Comparison of ENCODE assay signal across 1 cellular context in the genomic region with DNA sequence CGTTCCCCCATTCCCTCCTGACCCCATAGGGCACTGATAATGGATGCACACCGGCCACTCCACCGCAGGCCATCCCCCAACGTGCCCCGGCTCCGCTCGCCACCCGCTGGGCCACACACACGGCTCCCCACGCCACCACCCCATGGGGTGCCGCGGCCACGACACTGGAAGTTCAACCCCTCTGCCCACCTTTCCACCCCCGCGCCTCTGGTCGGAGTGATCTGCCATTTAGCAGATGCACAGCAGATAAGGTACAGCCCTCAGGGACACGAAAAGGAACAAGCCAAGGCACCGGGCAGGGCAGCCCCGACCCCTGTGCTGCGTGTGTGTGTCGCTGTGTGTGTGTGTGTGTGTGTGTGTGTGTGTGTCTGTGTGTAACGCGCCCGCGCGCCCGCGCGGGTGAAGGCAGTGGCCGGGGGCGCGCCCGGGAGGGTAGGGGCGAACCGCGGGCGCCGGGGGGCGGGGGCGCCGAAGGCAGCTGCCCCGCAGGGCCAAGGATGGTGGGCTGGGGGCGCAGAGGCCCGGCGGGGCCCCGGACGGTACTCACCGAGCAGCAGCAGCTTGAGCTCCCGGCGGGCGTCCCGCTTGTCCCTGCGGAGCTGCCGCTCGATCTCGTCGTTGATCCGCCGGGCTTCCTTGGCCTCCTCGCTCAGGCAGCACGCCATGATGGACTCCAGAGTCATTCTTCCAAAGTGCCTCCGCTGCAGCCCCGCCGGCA.
TF ChIP-seq lines count a peak whose summit lies in the region.

No MANE protein-coding gene starts in this region.

TF ChIP-seq in K562, 482 proteins besides CTCF, POLR2A, EP300 and RAD21 (continued from another document and continues in another):
- TF ChIP-seq ZNF212 (CRISPR knock-in tag; IDR thresholded peaks at IDR 0.05) (no peak), ZNF778 (CRISPR knock-in tag; IDR thresholded peaks at IDR 0.05) (no peak), SMARCE1 (IDR thresholded peaks at IDR 0.05) (peak; percentile 44), MTA1 (IDR thresholded peaks at IDR 0.05; ENCODE audit: borderline replicate concordance) (no peak), SIN3A (IDR thresholded peaks at IDR 0.05; ENCODE audit: borderline replicate concordance in 2 of 2, control insufficient read depth in 1 of 2, low read depth in 2 of 2, low read length in 2 of 2) (peak in 1 of 2 experiments; percentile 55; a peak in 1 of 4 replicates), POLR3A (IDR thresholded peaks at IDR 0.05; ENCODE audit: borderline replicate concordance, extremely low read depth, insufficient read depth, insufficient read length) (no peak), ZNF263 (CRISPR knock-in tag; IDR thresholded peaks at IDR 0.05; ENCODE audit: borderline replicate concordance) (peak; percentile 68), NBN (IDR thresholded peaks at IDR 0.05; ENCODE audit: low read depth) (no peak), JUND (IDR thresholded peaks at IDR 0.05; ENCODE audit: borderline replicate concordance, low read depth, low read length) (no peak), JUND (tag; IDR thresholded peaks at IDR 0.05; ENCODE audit: borderline replicate concordance, low read depth, low read length) (no peak), SUPT5H (IDR thresholded peaks at IDR 0.05) (0 out of 2 replicates have a peak, but pooled peaks have one; percentile 35), GATA2 (CRISPR knock-in tag; IDR thresholded peaks at IDR 0.05) (peak; percentile 45; the same call in 1 of the 2 replicates), ZZZ3 (IDR thresholded peaks at IDR 0.05) (no peak), HLTF (IDR thresholded peaks at IDR 0.05) (0 out of 2 replicates have a peak, but pooled peaks have one; percentile 34), CREM (IDR thresholded peaks at IDR 0.05; ENCODE audit: low read depth) (no peak; the same call in 1 of the 2 replicates), ARID1B (IDR thresholded peaks at IDR 0.05) (peak; percentile 46; the same call in 1 of the 2 replicates), ZNF766 (CRISPR knock-in tag; conservative IDR thresholded peaks at IDR 0.05) (peak; percentile 51; the same call in 1 of the 2 replicates), NRF1 (conservative IDR thresholded peaks at IDR 0.05 in 1 of 2, IDR thresholded peaks at IDR 0.05 in 1 of 2) (peak in 1 of 2 experiments; percentile 22; a peak in 1 of 4 replicates), CTBP1 (IDR thresholded peaks at IDR 0.05; ENCODE audit: borderline replicate concordance) (0 out of 2 replicates have a peak, but pooled peaks have one; percentile 24), ARHGAP35 (IDR thresholded peaks at IDR 0.05; ENCODE audit: partially characterized antibody) (no peak), KAT2B (IDR thresholded peaks at IDR 0.05; ENCODE audit: low read depth, low read length) (no peak), KDM1A (IDR thresholded peaks at IDR 0.05) (peak in 1 of 2 experiments; percentile 11; a peak in 1 of 4 replicates), KDM5B (IDR thresholded peaks at IDR 0.05; ENCODE audit: insufficient replicate concordance, low read depth, low read length) (peak; percentile 49), DMBX1 (CRISPR knock-in tag; IDR thresholded peaks at IDR 0.05; ENCODE audit: borderline replicate concordance) (no peak), NFIC (IDR thresholded peaks at IDR 0.05) (0 out of 2 replicates have a peak, but pooled peaks have one; percentile 24), KLF10 (CRISPR knock-in tag; IDR thresholded peaks at IDR 0.05) (no peak), MYBL2 (IDR thresholded peaks at IDR 0.05; ENCODE audit: low read depth) (no peak), MYBL2 (CRISPR knock-in tag; IDR thresholded peaks at IDR 0.05; ENCODE audit: borderline replicate concordance) (no peak), TAF9B (IDR thresholded peaks at IDR 0.05; ENCODE audit: partially characterized antibody) (no peak), MEF2A (IDR thresholded peaks at IDR 0.05; ENCODE audit: control insufficient read depth, low read depth, low read length) (no peak)
- TF ChIP-seq, protein P1, sequence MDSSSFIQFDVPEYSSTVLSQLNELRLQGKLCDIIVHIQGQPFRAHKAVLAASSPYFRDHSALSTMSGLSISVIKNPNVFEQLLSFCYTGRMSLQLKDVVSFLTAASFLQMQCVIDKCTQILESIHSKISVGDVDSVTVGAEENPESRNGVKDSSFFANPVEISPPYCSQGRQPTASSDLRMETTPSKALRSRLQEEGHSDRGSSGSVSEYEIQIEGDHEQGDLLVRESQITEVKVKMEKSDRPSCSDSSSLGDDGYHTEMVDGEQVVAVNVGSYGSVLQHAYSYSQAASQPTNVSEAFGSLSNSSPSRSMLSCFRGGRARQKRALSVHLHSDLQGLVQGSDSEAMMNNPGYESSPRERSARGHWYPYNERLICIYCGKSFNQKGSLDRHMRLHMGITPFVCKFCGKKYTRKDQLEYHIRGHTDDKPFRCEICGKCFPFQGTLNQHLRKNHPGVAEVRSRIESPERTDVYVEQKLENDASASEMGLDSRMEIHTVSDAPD (CRISPR knock-in tag; IDR thresholded peaks at IDR 0.05): no peak
- TF ChIP-seq, protein P2, sequence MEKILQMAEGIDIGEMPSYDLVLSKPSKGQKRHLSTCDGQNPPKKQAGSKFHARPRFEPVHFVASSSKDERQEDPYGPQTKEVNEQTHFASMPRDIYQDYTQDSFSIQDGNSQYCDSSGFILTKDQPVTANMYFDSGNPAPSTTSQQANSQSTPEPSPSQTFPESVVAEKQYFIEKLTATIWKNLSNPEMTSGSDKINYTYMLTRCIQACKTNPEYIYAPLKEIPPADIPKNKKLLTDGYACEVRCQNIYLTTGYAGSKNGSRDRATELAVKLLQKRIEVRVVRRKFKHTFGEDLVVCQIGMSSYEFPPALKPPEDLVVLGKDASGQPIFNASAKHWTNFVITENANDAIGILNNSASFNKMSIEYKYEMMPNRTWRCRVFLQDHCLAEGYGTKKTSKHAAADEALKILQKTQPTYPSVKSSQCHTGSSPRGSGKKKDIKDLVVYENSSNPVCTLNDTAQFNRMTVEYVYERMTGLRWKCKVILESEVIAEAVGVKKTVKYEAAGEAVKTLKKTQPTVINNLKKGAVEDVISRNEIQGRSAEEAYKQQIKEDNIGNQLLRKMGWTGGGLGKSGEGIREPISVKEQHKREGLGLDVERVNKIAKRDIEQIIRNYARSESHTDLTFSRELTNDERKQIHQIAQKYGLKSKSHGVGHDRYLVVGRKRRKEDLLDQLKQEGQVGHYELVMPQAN (IDR thresholded peaks at IDR 0.05; ENCODE audit: borderline replicate concordance): 0 out of 2 replicates have a peak, but pooled peaks have one; percentile 19
- TF ChIP-seq, protein P3, sequence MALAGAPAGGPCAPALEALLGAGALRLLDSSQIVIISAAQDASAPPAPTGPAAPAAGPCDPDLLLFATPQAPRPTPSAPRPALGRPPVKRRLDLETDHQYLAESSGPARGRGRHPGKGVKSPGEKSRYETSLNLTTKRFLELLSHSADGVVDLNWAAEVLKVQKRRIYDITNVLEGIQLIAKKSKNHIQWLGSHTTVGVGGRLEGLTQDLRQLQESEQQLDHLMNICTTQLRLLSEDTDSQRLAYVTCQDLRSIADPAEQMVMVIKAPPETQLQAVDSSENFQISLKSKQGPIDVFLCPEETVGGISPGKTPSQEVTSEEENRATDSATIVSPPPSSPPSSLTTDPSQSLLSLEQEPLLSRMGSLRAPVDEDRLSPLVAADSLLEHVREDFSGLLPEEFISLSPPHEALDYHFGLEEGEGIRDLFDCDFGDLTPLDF (CRISPR knock-in tag; IDR thresholded peaks at IDR 0.05): no peak
- TF ChIP-seq, protein P4, sequence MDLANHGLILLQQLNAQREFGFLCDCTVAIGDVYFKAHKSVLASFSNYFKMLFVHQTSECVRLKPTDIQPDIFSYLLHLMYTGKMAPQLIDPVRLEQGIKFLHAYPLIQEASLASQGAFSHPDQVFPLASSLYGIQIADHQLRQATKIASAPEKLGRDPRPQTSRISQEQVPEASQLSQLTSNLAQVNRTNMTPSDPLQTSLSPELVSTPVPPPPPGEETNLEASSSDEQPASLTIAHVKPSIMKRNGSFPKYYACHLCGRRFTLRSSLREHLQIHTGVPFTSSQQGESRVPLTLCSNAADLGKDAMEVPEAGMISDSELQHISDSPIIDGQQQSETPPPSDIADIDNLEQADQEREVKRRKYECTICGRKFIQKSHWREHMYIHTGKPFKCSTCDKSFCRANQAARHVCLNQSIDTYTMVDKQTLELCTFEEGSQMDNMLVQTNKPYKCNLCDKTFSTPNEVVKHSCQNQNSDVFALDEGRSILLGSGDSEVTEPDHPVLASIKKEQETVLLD (IDR thresholded peaks at IDR 0.05): peak; percentile 66
- TF ChIP-seq, protein P5, sequence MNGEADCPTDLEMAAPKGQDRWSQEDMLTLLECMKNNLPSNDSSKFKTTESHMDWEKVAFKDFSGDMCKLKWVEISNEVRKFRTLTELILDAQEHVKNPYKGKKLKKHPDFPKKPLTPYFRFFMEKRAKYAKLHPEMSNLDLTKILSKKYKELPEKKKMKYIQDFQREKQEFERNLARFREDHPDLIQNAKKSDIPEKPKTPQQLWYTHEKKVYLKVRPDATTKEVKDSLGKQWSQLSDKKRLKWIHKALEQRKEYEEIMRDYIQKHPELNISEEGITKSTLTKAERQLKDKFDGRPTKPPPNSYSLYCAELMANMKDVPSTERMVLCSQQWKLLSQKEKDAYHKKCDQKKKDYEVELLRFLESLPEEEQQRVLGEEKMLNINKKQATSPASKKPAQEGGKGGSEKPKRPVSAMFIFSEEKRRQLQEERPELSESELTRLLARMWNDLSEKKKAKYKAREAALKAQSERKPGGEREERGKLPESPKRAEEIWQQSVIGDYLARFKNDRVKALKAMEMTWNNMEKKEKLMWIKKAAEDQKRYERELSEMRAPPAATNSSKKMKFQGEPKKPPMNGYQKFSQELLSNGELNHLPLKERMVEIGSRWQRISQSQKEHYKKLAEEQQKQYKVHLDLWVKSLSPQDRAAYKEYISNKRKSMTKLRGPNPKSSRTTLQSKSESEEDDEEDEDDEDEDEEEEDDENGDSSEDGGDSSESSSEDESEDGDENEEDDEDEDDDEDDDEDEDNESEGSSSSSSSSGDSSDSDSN (IDR thresholded peaks at IDR 0.05; ENCODE audit: borderline replicate concordance in 1 of 2, low read depth in 2 of 2, low read length in 2 of 2): 0 out of 4 replicates have a peak, but pooled peaks have one; percentile 21 to 53
- TF ChIP-seq, protein P6, sequence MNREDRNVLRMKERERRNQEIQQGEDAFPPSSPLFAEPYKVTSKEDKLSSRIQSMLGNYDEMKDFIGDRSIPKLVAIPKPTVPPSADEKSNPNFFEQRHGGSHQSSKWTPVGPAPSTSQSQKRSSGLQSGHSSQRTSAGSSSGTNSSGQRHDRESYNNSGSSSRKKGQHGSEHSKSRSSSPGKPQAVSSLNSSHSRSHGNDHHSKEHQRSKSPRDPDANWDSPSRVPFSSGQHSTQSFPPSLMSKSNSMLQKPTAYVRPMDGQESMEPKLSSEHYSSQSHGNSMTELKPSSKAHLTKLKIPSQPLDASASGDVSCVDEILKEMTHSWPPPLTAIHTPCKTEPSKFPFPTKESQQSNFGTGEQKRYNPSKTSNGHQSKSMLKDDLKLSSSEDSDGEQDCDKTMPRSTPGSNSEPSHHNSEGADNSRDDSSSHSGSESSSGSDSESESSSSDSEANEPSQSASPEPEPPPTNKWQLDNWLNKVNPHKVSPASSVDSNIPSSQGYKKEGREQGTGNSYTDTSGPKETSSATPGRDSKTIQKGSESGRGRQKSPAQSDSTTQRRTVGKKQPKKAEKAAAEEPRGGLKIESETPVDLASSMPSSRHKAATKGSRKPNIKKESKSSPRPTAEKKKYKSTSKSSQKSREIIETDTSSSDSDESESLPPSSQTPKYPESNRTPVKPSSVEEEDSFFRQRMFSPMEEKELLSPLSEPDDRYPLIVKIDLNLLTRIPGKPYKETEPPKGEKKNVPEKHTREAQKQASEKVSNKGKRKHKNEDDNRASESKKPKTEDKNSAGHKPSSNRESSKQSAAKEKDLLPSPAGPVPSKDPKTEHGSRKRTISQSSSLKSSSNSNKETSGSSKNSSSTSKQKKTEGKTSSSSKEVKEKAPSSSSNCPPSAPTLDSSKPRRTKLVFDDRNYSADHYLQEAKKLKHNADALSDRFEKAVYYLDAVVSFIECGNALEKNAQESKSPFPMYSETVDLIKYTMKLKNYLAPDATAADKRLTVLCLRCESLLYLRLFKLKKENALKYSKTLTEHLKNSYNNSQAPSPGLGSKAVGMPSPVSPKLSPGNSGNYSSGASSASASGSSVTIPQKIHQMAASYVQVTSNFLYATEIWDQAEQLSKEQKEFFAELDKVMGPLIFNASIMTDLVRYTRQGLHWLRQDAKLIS (CRISPR knock-in tag; IDR thresholded peaks at IDR 0.05): no peak
- TF ChIP-seq, protein P7, sequence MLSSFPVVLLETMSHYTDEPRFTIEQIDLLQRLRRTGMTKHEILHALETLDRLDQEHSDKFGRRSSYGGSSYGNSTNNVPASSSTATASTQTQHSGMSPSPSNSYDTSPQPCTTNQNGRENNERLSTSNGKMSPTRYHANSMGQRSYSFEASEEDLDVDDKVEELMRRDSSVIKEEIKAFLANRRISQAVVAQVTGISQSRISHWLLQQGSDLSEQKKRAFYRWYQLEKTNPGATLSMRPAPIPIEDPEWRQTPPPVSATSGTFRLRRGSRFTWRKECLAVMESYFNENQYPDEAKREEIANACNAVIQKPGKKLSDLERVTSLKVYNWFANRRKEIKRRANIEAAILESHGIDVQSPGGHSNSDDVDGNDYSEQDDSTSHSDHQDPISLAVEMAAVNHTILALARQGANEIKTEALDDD (IDR thresholded peaks at IDR 0.05): no peak
- TF ChIP-seq, protein P8, sequence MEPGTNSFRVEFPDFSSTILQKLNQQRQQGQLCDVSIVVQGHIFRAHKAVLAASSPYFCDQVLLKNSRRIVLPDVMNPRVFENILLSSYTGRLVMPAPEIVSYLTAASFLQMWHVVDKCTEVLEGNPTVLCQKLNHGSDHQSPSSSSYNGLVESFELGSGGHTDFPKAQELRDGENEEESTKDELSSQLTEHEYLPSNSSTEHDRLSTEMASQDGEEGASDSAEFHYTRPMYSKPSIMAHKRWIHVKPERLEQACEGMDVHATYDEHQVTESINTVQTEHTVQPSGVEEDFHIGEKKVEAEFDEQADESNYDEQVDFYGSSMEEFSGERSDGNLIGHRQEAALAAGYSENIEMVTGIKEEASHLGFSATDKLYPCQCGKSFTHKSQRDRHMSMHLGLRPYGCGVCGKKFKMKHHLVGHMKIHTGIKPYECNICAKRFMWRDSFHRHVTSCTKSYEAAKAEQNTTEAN (CRISPR knock-in tag; IDR thresholded peaks at IDR 0.05): no peak
- TF ChIP-seq, protein P9, sequence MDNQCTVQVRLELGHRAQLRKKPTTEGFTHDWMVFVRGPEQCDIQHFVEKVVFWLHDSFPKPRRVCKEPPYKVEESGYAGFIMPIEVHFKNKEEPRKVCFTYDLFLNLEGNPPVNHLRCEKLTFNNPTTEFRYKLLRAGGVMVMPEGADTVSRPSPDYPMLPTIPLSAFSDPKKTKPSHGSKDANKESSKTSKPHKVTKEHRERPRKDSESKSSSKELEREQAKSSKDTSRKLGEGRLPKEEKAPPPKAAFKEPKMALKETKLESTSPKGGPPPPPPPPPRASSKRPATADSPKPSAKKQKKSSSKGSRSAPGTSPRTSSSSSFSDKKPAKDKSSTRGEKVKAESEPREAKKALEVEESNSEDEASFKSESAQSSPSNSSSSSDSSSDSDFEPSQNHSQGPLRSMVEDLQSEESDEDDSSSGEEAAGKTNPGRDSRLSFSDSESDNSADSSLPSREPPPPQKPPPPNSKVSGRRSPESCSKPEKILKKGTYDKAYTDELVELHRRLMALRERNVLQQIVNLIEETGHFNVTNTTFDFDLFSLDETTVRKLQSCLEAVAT (IDR thresholded peaks at IDR 0.05): 0 out of 4 replicates have a peak, but pooled peaks of 1 of the 2 experiments have one; percentile 50
- TF ChIP-seq, protein P10, sequence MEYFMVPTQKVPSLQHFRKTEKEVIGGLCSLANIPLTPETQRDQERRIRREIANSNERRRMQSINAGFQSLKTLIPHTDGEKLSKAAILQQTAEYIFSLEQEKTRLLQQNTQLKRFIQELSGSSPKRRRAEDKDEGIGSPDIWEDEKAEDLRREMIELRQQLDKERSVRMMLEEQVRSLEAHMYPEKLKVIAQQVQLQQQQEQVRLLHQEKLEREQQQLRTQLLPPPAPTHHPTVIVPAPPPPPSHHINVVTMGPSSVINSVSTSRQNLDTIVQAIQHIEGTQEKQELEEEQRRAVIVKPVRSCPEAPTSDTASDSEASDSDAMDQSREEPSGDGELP (CRISPR knock-in tag; IDR thresholded peaks at IDR 0.05; ENCODE audit: borderline replicate concordance): peak; percentile 40; the same call in 1 of the 2 replicates
